Comparison of ENCODE assay signal across 15 cellular contexts in genomic region chrX:39774804-39775112, GRCh38.
DNase-seq lines count a peak whose midpoint lies in the region; ATAC-seq and TF ChIP-seq lines count a peak whose summit lies in the region.
"Had no signal": no experiment of that assay in that cellular context is flagged by ENCODE, and none has a peak within 500 bp of the region (broad histone marks: within the 10 kb centered on the region; RNA-seq: fewer than 3 reads in every experiment).

No MANE protein-coding gene starts in this region.

- H3K4me3 ChIP-seq in HUES48 (ENCODE audit: low read depth, low read length) = no peak overlapping the region
- no peak overlapping the region for H3K4me3 ChIP-seq in mesodermal cell (ENCODE audit: extremely low read depth, insufficient read depth, low read length, poor library complexity, severe bottlenecking)
- H3K4me3 ChIP-seq in upper lobe of left lung = no peak overlapping the region
- H3K4me3 ChIP-seq: heart left ventricle, testis had no signal

- no peak for DNase-seq in activated T-cell treated with anti-CD3 and anti-CD28 coated beads, Interleukin-2, amount 50 U/mL, for 24 hours
- DNase-seq in activated T-cell treated with anti-CD3 and anti-CD28 coated beads, Interleukin-2, amount 50 U/mL, for 48 hours = no peak
- DNase-seq in activated naive CD4-positive, alpha-beta T cell treated with anti-CD3 and anti-CD28 coated beads, Interleukin-2, amount 50 U/mL, for 72 hours (ENCODE audit: low spot score in 2 of 2) = no peak
- no peak for DNase-seq in upper lobe of left lung
- DNase-seq: heart left ventricle, Karpas-422, NCI-H1092, NCI-H2081 treated with DMSO at 0.1 percent for 48 hours, RPMI8226, SK-N-SH, testis had no signal

- H3K36me3 ChIP-seq in HUES48 (ENCODE audit: control insufficient read depth, insufficient read depth, low read length) = no peaks in the 10 kb centered on the region
- no peaks in the 10 kb centered on the region for H3K36me3 ChIP-seq in mesodermal cell (ENCODE audit: control insufficient read depth, insufficient read depth, low read length)
- H3K36me3 ChIP-seq in upper lobe of left lung = no peaks in the 10 kb centered on the region
- H3K36me3 ChIP-seq: heart left ventricle had no signal

- TF ChIP-seq EP300 in upper lobe of left lung (IDR thresholded peaks at IDR 0.05) = no peak

- H3K4me1 ChIP-seq in HUES48 (ENCODE audit: control insufficient read depth, insufficient read depth, low read length) = peaks cover 42% of the 10 kb centered on the region
- peaks cover 31% of the 10 kb centered on the region for H3K4me1 ChIP-seq in mesodermal cell (ENCODE audit: control insufficient read depth, insufficient read depth, low read length, poor library complexity, severe bottlenecking)
- H3K4me1 ChIP-seq in upper lobe of left lung = peaks cover 0 to 9% (median 7%) of the 10 kb centered on the region in 4 donors

- peak overlapping the region; percentile 50 for H3K4me3 Mint-ChIP-seq in activated T-cell treated with anti-CD3 and anti-CD28 coated beads, Interleukin-2, amount 50 U/mL, for 24 hours

- no peaks in the 10 kb centered on the region for H3K36me3 Mint-ChIP-seq in activated T-cell treated with anti-CD3 and anti-CD28 coated beads, Interleukin-2, amount 50 U/mL, for 24 hours (ENCODE audit: low read depth)
- peaks cover 3 to 16% of the 10 kb centered on the region in 2 donors for H3K36me3 Mint-ChIP-seq in activated naive CD4-positive, alpha-beta T cell treated with anti-CD3 and anti-CD28 coated beads, Interleukin-2, amount 50 U/mL, for 72 hours

- H3K9me3 Mint-ChIP-seq in activated T-cell treated with anti-CD3 and anti-CD28 coated beads, Interleukin-2, amount 50 U/mL, for 24 hours = peaks cover 4% of the 10 kb centered on the region
- H3K9me3 Mint-ChIP-seq in activated naive CD4-positive, alpha-beta T cell treated with anti-CD3 and anti-CD28 coated beads, Interleukin-2, amount 50 U/mL, for 72 hours = peaks cover 4 to 8% of the 10 kb centered on the region in 2 donors

- no peaks in the 10 kb centered on the region for H3K27me3 ChIP-seq in HUES48 (ENCODE audit: control insufficient read depth, insufficient read depth, low read length)
- no peaks in the 10 kb centered on the region for H3K27me3 ChIP-seq in upper lobe of left lung
- H3K27me3 ChIP-seq: testis had no signal

- no peak for ATAC-seq in activated naive CD4-positive, alpha-beta T cell treated with anti-CD3 and anti-CD28 coated beads, Interleukin-2, amount 50 U/mL, for 72 hours
- ATAC-seq in upper lobe of left lung (ENCODE audit: low FRiP score in 2 of 2) = no peak
- no peak for ATAC-seq in GM21528 (IDR thresholded peaks at IDR 0.05; ENCODE audit: low FRiP score, unreplicated experiment)
- no peak for ATAC-seq in GM18868 (IDR thresholded peaks at IDR 0.05; ENCODE audit: unreplicated experiment)
- ATAC-seq: heart left ventricle had no signal

- peak overlapping the region; percentile 89 for H3K27ac Mint-ChIP-seq in activated T-cell treated with anti-CD3 and anti-CD28 coated beads, Interleukin-2, amount 50 U/mL, for 24 hours
- H3K27ac Mint-ChIP-seq in activated naive CD4-positive, alpha-beta T cell treated with anti-CD3 and anti-CD28 coated beads, Interleukin-2, amount 50 U/mL, for 72 hours = peak overlapping the region; percentile 95

- peaks cover 60% of the 10 kb centered on the region for H3K27me3 Mint-ChIP-seq in activated T-cell treated with anti-CD3 and anti-CD28 coated beads, Interleukin-2, amount 50 U/mL, for 24 hours

- H3K27ac ChIP-seq in HUES48 (ENCODE audit: low read depth, low read length) (peak overlapping the region; percentile 86), mesodermal cell (ENCODE audit: low read depth, low read length, severe bottlenecking) (peak overlapping the region; percentile 16), upper lobe of left lung (no peak overlapping the region)
- H3K27ac ChIP-seq: heart left ventricle, testis had no signal

- no peak for TF ChIP-seq POLR2A in upper lobe of left lung (IDR thresholded peaks at IDR 0.05)

- TF ChIP-seq CTCF in upper lobe of left lung (IDR thresholded peaks at IDR 0.05) = no peak

- WGBS in mesodermal cell (ENCODE audit: insufficient coverage in 2 of 2), 2 experiments = no CpG with 5 or more reads among the region's 1 CpG
- WGBS in upper lobe of left lung, 2 donors = 50 to 82% methylated on average over 1 of the region's 1 CpG

- peaks cover 60% of the 10 kb centered on the region for H3K4me1 Mint-ChIP-seq in activated T-cell treated with anti-CD3 and anti-CD28 coated beads, Interleukin-2, amount 50 U/mL, for 24 hours (ENCODE audit: low read depth)

- H3K9me3 ChIP-seq in HUES48 (ENCODE audit: control insufficient read depth, insufficient read depth, low read length) = peaks cover 3% of the 10 kb centered on the region; the same call in 1 of the 2 replicates
- no peaks in the 10 kb centered on the region for H3K9me3 ChIP-seq in mesodermal cell (ENCODE audit: control insufficient read depth, low read length)
- no peaks in the 10 kb centered on the region for H3K9me3 ChIP-seq in upper lobe of left lung
- H3K9me3 ChIP-seq: heart left ventricle, SK-N-SH, testis had no signal

- H3K9ac ChIP-seq in HUES48 (ENCODE audit: low read depth, low read length) = no peak overlapping the region
- H3K9ac ChIP-seq: SK-N-SH had no signal

Comparison
In these comparisons a context has a peak if more than half of its experiments do, and no peak if none do; other contexts are left out.
1. H3K27ac ChIP-seq: peak in HUES48 (single experiment) and mesodermal cell (single experiment); none in upper lobe of left lung (0 of 4).